Comparison of ENCODE assay signal across 15 cellular contexts in genomic region chr18:12819330-12819729, GRCh38.
DNase-seq lines count a peak whose midpoint lies in the region; ATAC-seq and TF ChIP-seq lines count a peak whose summit lies in the region.
"Had no signal": no experiment of that assay in that cellular context is flagged by ENCODE, and none has a peak within 500 bp of the region (broad histone marks: within the 10 kb centered on the region; RNA-seq: fewer than 3 reads in every experiment).

No MANE protein-coding gene starts in this region.

- H3K27me3 ChIP-seq in CD8-positive, alpha-beta memory T cell (ENCODE audit: insufficient read depth, low read length, poor library complexity, severe bottlenecking), result no peaks in the 10 kb centered on the region
- H3K27me3 ChIP-seq in body of pancreas (no peaks in the 10 kb centered on the region), right atrium auricular region (no peaks in the 10 kb centered on the region)
- H3K27me3 ChIP-seq: SJCRH30, upper lobe of left lung had no signal

- H3K27ac Mint-ChIP-seq in CD8-positive, alpha-beta memory T cell, result peak overlapping the region in 5 of 8 donors; percentile 17 to 90 (median 41)
- peak overlapping the region; percentile 72 for H3K27ac Mint-ChIP-seq in T-helper 17 cell

- H3K4me1 Mint-ChIP-seq in CD8-positive, alpha-beta memory T cell, result peaks cover 4 to 26% (median 9%) of the 10 kb centered on the region in 3 donors
- H3K4me1 Mint-ChIP-seq in T-helper 17 cell, result peaks cover 11% of the 10 kb centered on the region

- intact Hi-C loops in body of pancreas (cut with DNase I), result no loop called here

- ATAC-seq in GM18909 (IDR thresholded peaks at IDR 0.05; ENCODE audit: poor library complexity, unreplicated experiment), result peak; percentile 73
- peak; percentile 95 for ATAC-seq in HG02870 (IDR thresholded peaks at IDR 0.05; ENCODE audit: unreplicated experiment)
- ATAC-seq in T-helper 17 cell, result no peak
- ATAC-seq in body of pancreas, result no peak
- ATAC-seq: naive thymus-derived CD8-positive, alpha-beta T cell had no signal

- no peaks in the 10 kb centered on the region for H3K27me3 Mint-ChIP-seq in CD8-positive, alpha-beta memory T cell
- H3K27me3 Mint-ChIP-seq in T-helper 17 cell, result no peaks in the 10 kb centered on the region
- H3K27me3 Mint-ChIP-seq: naive thymus-derived CD8-positive, alpha-beta T cell had no signal

- no peak for TF ChIP-seq POLR2A in body of pancreas (IDR thresholded peaks at IDR 0.05)

- no peak overlapping the region for H3K27ac ChIP-seq in CD8-positive, alpha-beta memory T cell (ENCODE audit: low read depth, low read length)
- H3K27ac ChIP-seq in body of pancreas (no peak overlapping the region), right atrium auricular region (no peak overlapping the region)
- H3K27ac ChIP-seq: SJCRH30, upper lobe of left lung had no signal

- H3K9me3 ChIP-seq in CD8-positive, alpha-beta memory T cell (ENCODE audit: low read length), result no peaks in the 10 kb centered on the region
- no peaks in the 10 kb centered on the region for H3K9me3 ChIP-seq in T-helper 17 cell (ENCODE audit: control insufficient read depth, low read length, poor library complexity, severe bottlenecking)
- no peaks in the 10 kb centered on the region for H3K9me3 ChIP-seq in body of pancreas
- H3K9me3 ChIP-seq in right atrium auricular region, result no peaks in the 10 kb centered on the region
- H3K9me3 ChIP-seq: SJCRH30, upper lobe of left lung had no signal

- no peaks in the 10 kb centered on the region for H3K9me3 Mint-ChIP-seq in CD8-positive, alpha-beta memory T cell
- H3K9me3 Mint-ChIP-seq: naive thymus-derived CD8-positive, alpha-beta T cell had no signal

- no peak overlapping the region for H3K4me3 Mint-ChIP-seq in CD8-positive, alpha-beta memory T cell
- H3K4me3 Mint-ChIP-seq in T-helper 17 cell, result no peak overlapping the region
- H3K4me3 Mint-ChIP-seq: naive thymus-derived CD8-positive, alpha-beta T cell had no signal

- H3K4me1 ChIP-seq in CD8-positive, alpha-beta memory T cell (ENCODE audit: insufficient read depth, low read length), result no peaks in the 10 kb centered on the region
- H3K4me1 ChIP-seq in body of pancreas (no peaks in the 10 kb centered on the region), right atrium auricular region (no peaks in the 10 kb centered on the region)
- H3K4me1 ChIP-seq: SJCRH30, upper lobe of left lung had no signal

- WGBS in body of pancreas, 2 donors, result 78 to 87% methylated on average over 3 of the region's 3 CpGs

- POLR2A ChIA-PET in CD8-positive, alpha-beta memory T cell (lab: Charles Lee), result no interaction called here

- CTCF ChIA-PET in CD8-positive, alpha-beta memory T cell (lab: Charles Lee), result no interaction called here

- H3K36me3 Mint-ChIP-seq in CD8-positive, alpha-beta memory T cell, result peaks cover 6 to 72% (median 20%) of the 10 kb centered on the region in 3 donors
- peaks cover 7% of the 10 kb centered on the region for H3K36me3 Mint-ChIP-seq in T-helper 17 cell (ENCODE audit: low read depth)

- peaks cover 11% of the 10 kb centered on the region for H3K36me3 ChIP-seq in CD8-positive, alpha-beta memory T cell (ENCODE audit: insufficient read depth, low read length)
- H3K36me3 ChIP-seq in body of pancreas (replicated peaks in 1 of 2; ENCODE audit: insufficient read depth in 1 of 2, low read depth in 2 of 2) (peaks cover 0 to 12% of the 10 kb centered on the region in 2 donors), right atrium auricular region (peaks cover 13% of the 10 kb centered on the region)

- TF ChIP-seq CTCF in body of pancreas (IDR thresholded peaks at IDR 0.05) (no peak), right atrium auricular region (IDR thresholded peaks at IDR 0.05) (no peak)

- no peak for DNase-seq in CD8-positive, alpha-beta memory T cell
- DNase-seq in T-helper 17 cell, result no peak
- DNase-seq in putamen (ENCODE audit: low spot score), result no peak
- no peak for DNase-seq in body of pancreas
- DNase-seq in right atrium auricular region (ENCODE audit: low spot score), result no peak
- no peak for DNase-seq in globus pallidus (ENCODE audit: low spot score)
- DNase-seq: activated CD8-positive, alpha-beta memory T cell treated with anti-CD3 and anti-CD28 coated beads, Interleukin-2, amount 50 U/mL, for 48 hours; C1 segment of cervical spinal cord; naive thymus-derived CD8-positive, alpha-beta T cell; NCI-H2171 treated with DMSO at 0.1 percent for 48 hours; SJCRH30; stimulated activated CD4-positive, alpha-beta T cell treated with anti-CD3 and anti-CD28 coated beads, Interleukin-1b, Interleukin-23, amount 100 ng/mL, for 48 hours; upper lobe of left lung had no signal

- H3K4me3 ChIP-seq in CD8-positive, alpha-beta memory T cell (ENCODE audit: low read length), result no peak overlapping the region
- H3K4me3 ChIP-seq in body of pancreas, result no peak overlapping the region
- no peak overlapping the region for H3K4me3 ChIP-seq in right atrium auricular region
- H3K4me3 ChIP-seq: SJCRH30, upper lobe of left lung had no signal

Comparison
In these comparisons a context has a peak if more than half of its experiments do, and no peak if none do; other contexts are left out.
1. ATAC-seq: peak in GM18909 (single experiment) and HG02870 (single experiment); none in T-helper 17 cell (single experiment) and body of pancreas (single experiment).